1 cellular context compared by ENCODE assay signal in genomic region chr20:59806578-59806975, GRCh38.
TF ChIP-seq lines count a peak whose summit lies in the region.

No MANE protein-coding gene starts in this region.

TF ChIP-seq in SK-N-SH, 30 proteins besides CTCF, POLR2A, EP300 and RAD21 (continued from another document):
- TF ChIP-seq ZBTB33 (IDR thresholded peaks at IDR 0.05; ENCODE audit: borderline replicate concordance, low read depth) (no peak), NRF1 (IDR thresholded peaks at IDR 0.05; ENCODE audit: low read depth, low read length) (no peak), TCF12 (IDR thresholded peaks at IDR 0.05) (no peak), EZH2phosphoT487 (IDR thresholded peaks at IDR 0.05; ENCODE audit: borderline replicate concordance, low read depth) (no peak), TEAD4 (IDR thresholded peaks at IDR 0.05; ENCODE audit: borderline replicate concordance, insufficient read depth) (no peak)
